Comparison of ENCODE assay signal across 1 cellular context in the genomic region with DNA sequence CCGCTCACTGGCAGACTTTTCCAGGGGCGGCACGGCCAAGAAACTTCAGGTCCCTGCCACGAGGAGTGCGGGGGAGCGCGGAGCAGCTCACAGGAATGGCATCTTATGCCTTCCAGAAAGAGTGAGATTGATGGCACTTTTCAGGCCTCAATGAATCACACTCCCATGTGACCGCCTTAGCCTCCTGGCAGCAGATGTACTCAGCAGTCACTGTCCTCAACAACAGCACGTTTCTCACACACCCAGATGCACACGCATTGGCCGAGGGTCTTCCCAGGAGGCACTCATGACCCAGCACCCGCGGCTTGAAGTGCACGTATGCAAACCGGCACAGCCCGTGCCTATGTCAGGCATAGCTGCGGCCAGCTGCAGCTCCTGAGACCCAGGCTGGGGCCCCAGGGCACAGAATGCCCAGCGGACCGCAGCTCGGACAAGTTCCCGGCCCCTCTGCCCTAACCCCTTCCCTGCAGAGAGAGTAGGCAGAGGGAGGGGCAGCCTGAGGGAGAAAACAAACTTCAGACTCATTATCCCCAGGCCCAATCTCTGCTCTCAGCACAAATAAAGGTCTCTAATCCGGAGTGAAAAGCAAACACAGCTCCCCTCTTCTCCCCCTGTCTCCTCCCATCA.
TF ChIP-seq lines count a peak whose summit lies in the region.

No MANE protein-coding gene starts in this region.

TF ChIP-seq in HepG2, 621 proteins besides CTCF, POLR2A, EP300 and RAD21 (continued from another document and continues in another):
- TF ChIP-seq, protein P1, sequence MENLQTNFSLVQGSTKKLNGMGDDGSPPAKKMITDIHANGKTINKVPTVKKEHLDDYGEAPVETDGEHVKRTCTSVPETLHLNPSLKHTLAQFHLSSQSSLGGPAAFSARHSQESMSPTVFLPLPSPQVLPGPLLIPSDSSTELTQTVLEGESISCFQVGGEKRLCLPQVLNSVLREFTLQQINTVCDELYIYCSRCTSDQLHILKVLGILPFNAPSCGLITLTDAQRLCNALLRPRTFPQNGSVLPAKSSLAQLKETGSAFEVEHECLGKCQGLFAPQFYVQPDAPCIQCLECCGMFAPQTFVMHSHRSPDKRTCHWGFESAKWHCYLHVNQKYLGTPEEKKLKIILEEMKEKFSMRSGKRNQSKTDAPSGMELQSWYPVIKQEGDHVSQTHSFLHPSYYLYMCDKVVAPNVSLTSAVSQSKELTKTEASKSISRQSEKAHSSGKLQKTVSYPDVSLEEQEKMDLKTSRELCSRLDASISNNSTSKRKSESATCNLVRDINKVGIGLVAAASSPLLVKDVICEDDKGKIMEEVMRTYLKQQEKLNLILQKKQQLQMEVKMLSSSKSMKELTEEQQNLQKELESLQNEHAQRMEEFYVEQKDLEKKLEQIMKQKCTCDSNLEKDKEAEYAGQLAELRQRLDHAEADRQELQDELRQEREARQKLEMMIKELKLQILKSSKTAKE (CRISPR knock-in tag; IDR thresholded peaks at IDR 0.05; ENCODE audit: borderline replicate concordance) = peak; percentile 29; the same call in 1 of the 2 replicates
- TF ChIP-seq ZBTB7B (CRISPR knock-in tag; IDR thresholded peaks at IDR 0.05) (peak; percentile 89), HMG20B (CRISPR knock-in tag; conservative IDR thresholded peaks at IDR 0.05) (peak; percentile 68; the same call in 1 of the 2 replicates), ZFX (CRISPR knock-in tag; IDR thresholded peaks at IDR 0.05; ENCODE audit: low read depth) (peak; percentile 66), ZFAT (CRISPR knock-in tag; conservative IDR thresholded peaks at IDR 0.05) (no peak), ZNF629 (CRISPR knock-in tag; conservative IDR thresholded peaks at IDR 0.05) (no peak), ZNF747 (CRISPR knock-in tag; IDR thresholded peaks at IDR 0.05; ENCODE audit: borderline replicate concordance) (no peak), ZNF205 (CRISPR knock-in tag; IDR thresholded peaks at IDR 0.05) (no peak), MEF2D (CRISPR knock-in tag; IDR thresholded peaks at IDR 0.05) (0 out of 2 replicates have a peak, but pooled peaks have one; percentile 44), AGO1 (IDR thresholded peaks at IDR 0.05; ENCODE audit: low read depth, low read length, poor library complexity, severe bottlenecking) (no peak), NRL (CRISPR knock-in tag; IDR thresholded peaks at IDR 0.05; ENCODE audit: borderline replicate concordance) (peak; percentile 58; the same call in 1 of the 2 replicates), KAT2B (IDR thresholded peaks at IDR 0.05; ENCODE audit: borderline replicate concordance, low read depth, low read length) (no peak), ZNF790 (CRISPR knock-in tag; IDR thresholded peaks at IDR 0.05; ENCODE audit: borderline replicate concordance) (no peak), CC2D1A (CRISPR knock-in tag; IDR thresholded peaks at IDR 0.05) (no peak), CAMTA2 (CRISPR knock-in tag; IDR thresholded peaks at IDR 0.05; ENCODE audit: borderline replicate concordance) (no peak), ZNF788 (CRISPR knock-in tag; IDR thresholded peaks at IDR 0.05; ENCODE audit: borderline replicate concordance) (0 out of 2 replicates have a peak, but pooled peaks have one; percentile 59), NFE2L2 (IDR thresholded peaks at IDR 0.05; ENCODE audit: low read length) (no peak), ZNF17 (CRISPR knock-in tag; IDR thresholded peaks at IDR 0.05) (no peak), HDAC1 (CRISPR knock-in tag; IDR thresholded peaks at IDR 0.05) (0 out of 2 replicates have a peak, but pooled peaks have one; percentile 29), CREM (IDR thresholded peaks at IDR 0.05) (no peak), CREM (CRISPR knock-in tag; IDR thresholded peaks at IDR 0.05) (no peak), HOXA3 (CRISPR knock-in tag; IDR thresholded peaks at IDR 0.05) (peak; percentile 55), SP5 (CRISPR knock-in tag; IDR thresholded peaks at IDR 0.05; ENCODE audit: borderline replicate concordance, low read depth) (peak; percentile 82), ZNF850 (CRISPR knock-in tag; conservative IDR thresholded peaks at IDR 0.05) (no peak), FOXA3 (CRISPR knock-in tag; IDR thresholded peaks at IDR 0.05) (peak; percentile 10; the same call in 1 of the 2 replicates), IRF2 (CRISPR knock-in tag; IDR thresholded peaks at IDR 0.05) (0 out of 2 replicates have a peak, but pooled peaks have one; percentile 28), ZSCAN25 (CRISPR knock-in tag; IDR thresholded peaks at IDR 0.05) (peak; percentile 97), ZIK1 (CRISPR knock-in tag; IDR thresholded peaks at IDR 0.05; ENCODE audit: borderline replicate concordance, low read depth) (peak; percentile 39; the same call in 1 of the 2 replicates), FOXJ3 (CRISPR knock-in tag; IDR thresholded peaks at IDR 0.05; ENCODE audit: borderline replicate concordance) (peak; percentile 62; the same call in 1 of the 2 replicates)
- TF ChIP-seq, protein P2, sequence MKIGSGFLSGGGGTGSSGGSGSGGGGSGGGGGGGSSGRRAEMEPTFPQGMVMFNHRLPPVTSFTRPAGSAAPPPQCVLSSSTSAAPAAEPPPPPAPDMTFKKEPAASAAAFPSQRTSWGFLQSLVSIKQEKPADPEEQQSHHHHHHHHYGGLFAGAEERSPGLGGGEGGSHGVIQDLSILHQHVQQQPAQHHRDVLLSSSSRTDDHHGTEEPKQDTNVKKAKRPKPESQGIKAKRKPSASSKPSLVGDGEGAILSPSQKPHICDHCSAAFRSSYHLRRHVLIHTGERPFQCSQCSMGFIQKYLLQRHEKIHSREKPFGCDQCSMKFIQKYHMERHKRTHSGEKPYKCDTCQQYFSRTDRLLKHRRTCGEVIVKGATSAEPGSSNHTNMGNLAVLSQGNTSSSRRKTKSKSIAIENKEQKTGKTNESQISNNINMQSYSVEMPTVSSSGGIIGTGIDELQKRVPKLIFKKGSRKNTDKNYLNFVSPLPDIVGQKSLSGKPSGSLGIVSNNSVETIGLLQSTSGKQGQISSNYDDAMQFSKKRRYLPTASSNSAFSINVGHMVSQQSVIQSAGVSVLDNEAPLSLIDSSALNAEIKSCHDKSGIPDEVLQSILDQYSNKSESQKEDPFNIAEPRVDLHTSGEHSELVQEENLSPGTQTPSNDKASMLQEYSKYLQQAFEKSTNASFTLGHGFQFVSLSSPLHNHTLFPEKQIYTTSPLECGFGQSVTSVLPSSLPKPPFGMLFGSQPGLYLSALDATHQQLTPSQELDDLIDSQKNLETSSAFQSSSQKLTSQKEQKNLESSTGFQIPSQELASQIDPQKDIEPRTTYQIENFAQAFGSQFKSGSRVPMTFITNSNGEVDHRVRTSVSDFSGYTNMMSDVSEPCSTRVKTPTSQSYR (CRISPR knock-in tag; IDR thresholded peaks at IDR 0.05; ENCODE audit: borderline replicate concordance) = no peak
- TF ChIP-seq, protein P3, sequence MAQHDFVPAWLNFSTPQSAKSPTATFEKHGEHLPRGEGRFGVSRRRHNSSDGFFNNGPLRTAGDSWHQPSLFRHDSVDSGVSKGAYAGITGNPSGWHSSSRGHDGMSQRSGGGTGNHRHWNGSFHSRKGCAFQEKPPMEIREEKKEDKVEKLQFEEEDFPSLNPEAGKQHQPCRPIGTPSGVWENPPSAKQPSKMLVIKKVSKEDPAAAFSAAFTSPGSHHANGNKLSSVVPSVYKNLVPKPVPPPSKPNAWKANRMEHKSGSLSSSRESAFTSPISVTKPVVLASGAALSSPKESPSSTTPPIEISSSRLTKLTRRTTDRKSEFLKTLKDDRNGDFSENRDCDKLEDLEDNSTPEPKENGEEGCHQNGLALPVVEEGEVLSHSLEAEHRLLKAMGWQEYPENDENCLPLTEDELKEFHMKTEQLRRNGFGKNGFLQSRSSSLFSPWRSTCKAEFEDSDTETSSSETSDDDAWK (CRISPR knock-in tag; IDR thresholded peaks at IDR 0.05) = no peak
- TF ChIP-seq, protein P4, sequence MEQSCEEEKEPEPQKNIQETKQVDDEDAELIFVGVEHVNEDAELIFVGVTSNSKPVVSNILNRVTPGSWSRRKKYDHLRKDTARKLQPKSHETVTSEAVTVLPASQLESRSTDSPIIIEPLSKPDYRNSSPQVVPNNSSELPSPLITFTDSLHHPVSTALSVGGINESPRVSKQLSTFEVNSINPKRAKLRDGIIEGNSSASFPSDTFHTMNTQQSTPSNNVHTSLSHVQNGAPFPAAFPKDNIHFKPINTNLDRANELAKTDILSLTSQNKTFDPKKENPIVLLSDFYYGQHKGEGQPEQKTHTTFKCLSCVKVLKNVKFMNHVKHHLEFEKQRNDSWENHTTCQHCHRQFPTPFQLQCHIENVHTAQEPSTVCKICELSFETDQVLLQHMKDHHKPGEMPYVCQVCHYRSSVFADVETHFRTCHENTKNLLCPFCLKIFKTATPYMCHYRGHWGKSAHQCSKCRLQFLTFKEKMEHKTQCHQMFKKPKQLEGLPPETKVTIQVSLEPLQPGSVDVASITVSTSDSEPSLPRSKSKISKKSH (CRISPR knock-in tag; IDR thresholded peaks at IDR 0.05; ENCODE audit: borderline replicate concordance) = peak; percentile 59
- TF ChIP-seq, protein P5, sequence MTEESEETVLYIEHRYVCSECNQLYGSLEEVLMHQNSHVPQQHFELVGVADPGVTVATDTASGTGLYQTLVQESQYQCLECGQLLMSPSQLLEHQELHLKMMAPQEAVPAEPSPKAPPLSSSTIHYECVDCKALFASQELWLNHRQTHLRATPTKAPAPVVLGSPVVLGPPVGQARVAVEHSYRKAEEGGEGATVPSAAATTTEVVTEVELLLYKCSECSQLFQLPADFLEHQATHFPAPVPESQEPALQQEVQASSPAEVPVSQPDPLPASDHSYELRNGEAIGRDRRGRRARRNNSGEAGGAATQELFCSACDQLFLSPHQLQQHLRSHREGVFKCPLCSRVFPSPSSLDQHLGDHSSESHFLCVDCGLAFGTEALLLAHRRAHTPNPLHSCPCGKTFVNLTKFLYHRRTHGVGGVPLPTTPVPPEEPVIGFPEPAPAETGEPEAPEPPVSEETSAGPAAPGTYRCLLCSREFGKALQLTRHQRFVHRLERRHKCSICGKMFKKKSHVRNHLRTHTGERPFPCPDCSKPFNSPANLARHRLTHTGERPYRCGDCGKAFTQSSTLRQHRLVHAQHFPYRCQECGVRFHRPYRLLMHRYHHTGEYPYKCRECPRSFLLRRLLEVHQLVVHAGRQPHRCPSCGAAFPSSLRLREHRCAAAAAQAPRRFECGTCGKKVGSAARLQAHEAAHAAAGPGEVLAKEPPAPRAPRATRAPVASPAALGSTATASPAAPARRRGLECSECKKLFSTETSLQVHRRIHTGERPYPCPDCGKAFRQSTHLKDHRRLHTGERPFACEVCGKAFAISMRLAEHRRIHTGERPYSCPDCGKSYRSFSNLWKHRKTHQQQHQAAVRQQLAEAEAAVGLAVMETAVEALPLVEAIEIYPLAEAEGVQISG (CRISPR knock-in tag; IDR thresholded peaks at IDR 0.05) = peak; percentile 16; the same call in 1 of the 2 replicates
- TF ChIP-seq, protein P6, sequence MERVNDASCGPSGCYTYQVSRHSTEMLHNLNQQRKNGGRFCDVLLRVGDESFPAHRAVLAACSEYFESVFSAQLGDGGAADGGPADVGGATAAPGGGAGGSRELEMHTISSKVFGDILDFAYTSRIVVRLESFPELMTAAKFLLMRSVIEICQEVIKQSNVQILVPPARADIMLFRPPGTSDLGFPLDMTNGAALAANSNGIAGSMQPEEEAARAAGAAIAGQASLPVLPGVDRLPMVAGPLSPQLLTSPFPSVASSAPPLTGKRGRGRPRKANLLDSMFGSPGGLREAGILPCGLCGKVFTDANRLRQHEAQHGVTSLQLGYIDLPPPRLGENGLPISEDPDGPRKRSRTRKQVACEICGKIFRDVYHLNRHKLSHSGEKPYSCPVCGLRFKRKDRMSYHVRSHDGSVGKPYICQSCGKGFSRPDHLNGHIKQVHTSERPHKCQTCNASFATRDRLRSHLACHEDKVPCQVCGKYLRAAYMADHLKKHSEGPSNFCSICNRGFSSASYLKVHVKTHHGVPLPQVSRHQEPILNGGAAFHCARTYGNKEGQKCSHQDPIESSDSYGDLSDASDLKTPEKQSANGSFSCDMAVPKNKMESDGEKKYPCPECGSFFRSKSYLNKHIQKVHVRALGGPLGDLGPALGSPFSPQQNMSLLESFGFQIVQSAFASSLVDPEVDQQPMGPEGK (CRISPR knock-in tag; IDR thresholded peaks at IDR 0.05) = peak; percentile 54
- TF ChIP-seq, protein P7, sequence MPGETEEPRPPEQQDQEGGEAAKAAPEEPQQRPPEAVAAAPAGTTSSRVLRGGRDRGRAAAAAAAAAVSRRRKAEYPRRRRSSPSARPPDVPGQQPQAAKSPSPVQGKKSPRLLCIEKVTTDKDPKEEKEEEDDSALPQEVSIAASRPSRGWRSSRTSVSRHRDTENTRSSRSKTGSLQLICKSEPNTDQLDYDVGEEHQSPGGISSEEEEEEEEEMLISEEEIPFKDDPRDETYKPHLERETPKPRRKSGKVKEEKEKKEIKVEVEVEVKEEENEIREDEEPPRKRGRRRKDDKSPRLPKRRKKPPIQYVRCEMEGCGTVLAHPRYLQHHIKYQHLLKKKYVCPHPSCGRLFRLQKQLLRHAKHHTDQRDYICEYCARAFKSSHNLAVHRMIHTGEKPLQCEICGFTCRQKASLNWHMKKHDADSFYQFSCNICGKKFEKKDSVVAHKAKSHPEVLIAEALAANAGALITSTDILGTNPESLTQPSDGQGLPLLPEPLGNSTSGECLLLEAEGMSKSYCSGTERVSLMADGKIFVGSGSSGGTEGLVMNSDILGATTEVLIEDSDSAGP (CRISPR knock-in tag; IDR thresholded peaks at IDR 0.05; ENCODE audit: borderline replicate concordance) = peak; percentile 43; the same call in 1 of the 2 replicates
- TF ChIP-seq, protein P8, sequence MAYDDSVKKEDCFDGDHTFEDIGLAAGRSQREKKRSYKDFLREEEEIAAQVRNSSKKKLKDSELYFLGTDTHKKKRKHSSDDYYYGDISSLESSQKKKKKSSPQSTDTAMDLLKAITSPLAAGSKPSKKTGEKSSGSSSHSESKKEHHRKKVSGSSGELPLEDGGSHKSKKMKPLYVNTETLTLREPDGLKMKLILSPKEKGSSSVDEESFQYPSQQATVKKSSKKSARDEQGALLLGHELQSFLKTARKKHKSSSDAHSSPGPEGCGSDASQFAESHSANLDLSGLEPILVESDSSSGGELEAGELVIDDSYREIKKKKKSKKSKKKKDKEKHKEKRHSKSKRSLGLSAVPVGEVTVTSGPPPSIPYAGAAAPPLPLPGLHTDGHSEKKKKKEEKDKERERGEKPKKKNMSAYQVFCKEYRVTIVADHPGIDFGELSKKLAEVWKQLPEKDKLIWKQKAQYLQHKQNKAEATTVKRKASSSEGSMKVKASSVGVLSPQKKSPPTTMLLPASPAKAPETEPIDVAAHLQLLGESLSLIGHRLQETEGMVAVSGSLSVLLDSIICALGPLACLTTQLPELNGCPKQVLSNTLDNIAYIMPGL (CRISPR knock-in tag; IDR thresholded peaks at IDR 0.05; ENCODE audit: borderline replicate concordance in 1 of 2, low read depth in 1 of 2) = 0 out of 4 replicates have a peak, but pooled peaks of 1 of the 2 experiments have one; percentile 22
